Comparison of ENCODE assay signal across 30 cellular contexts in the genomic region with DNA sequence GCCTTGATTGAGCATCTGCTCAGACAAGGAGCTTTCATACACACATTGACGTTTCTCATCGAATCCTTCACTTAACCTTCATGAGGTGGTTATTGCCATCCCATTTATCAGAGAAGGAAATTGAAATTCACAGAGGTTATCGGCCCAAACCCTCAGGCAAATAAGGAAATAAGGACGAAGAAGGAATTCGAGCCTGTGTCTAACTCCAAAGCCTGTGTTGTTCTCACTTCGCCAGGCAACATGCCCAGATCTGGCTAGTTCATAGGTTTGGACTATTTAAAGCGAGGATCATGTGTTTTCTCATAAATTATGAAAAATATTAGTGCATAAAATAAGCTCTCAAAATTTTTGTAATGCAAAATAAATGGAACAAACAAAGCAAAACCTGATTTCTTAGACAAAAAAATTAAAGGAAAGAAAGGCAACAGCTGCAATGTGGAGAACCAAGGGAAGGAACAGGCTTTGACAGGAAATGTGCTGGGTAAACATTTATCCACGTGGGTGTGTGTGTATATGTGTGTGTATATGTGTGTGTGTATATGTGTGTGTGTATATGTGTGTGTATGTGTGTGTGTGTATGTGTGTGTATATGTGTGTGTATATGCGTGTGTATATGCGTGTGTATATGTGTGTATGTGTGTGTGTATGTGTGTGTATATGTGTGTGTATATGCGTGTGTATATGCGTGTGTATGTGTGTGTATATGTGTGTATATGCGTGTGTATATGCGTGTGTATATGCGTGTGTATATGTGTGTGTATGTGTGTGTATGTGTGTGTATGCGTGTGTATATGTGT. TPM values are rescaled to one million over a fixed set of nuclear protein-coding genes. Genes with fewer than 3 reads are reported as not detected.
"Had no signal": no experiment of that assay in that cellular context is flagged by ENCODE, and none has a peak within 500 bp of the region (broad histone marks: within the 10 kb centered on the region; RNA-seq: fewer than 3 reads in every experiment).

No MANE protein-coding gene starts in this region.

- H3K4me3 ChIP-seq: ascending aorta, cardiac muscle cell, K562, MG63, SJCRH30, SK-N-MC had no signal

- FAIRE-seq: K562 had no signal

- H3K9me3 ChIP-seq: ascending aorta, MG63, SJCRH30 had no signal

- DNase-seq: activated CD4-positive, alpha-beta memory T cell treated with anti-CD3 and anti-CD28 coated beads for 36 hours; activated CD4-positive, alpha-beta T cell treated with anti-CD3 and anti-CD28 coated beads for 4 hours; activated CD4-positive, alpha-beta T cell treated with anti-CD3 and anti-CD28 coated beads, Interleukin-2, amount 50 U/mL, for 1 hour; activated CD8-positive, alpha-beta memory T cell treated with anti-CD3 and anti-CD28 coated beads, Interleukin-2, amount 50 U/mL, for 4 hours; activated effector memory CD4-positive, alpha-beta T cell treated with anti-CD3 and anti-CD28 coated beads, Interleukin-2, amount 50 U/mL, for 16 hours; activated naive CD4-positive, alpha-beta T cell treated with Interleukin-2 at 50 U/mL for 16 hours; activated naive CD8-positive, alpha-beta T cell treated with anti-CD3 and anti-CD28 coated beads, Interleukin-2, amount 10 ng/mL, durations not matched to agents 7 days and 5 days; activated T-cell treated with anti-CD3 and anti-CD28 coated beads for 4 hours; activated T-cell treated with anti-CD3 and anti-CD28 coated beads, Interleukin-2, amount 50 U/mL, for 4 hours; Karpas-422; MG63; NCI-H1048; NCI-H1436 treated with DMSO at 0.1 percent for 48 hours; NCI-H1694 treated with DMSO at 0.1 percent for 48 hours; NCI-H2029; NCI-H345; NCI-H524 treated with DMSO at 0.1 percent for 48 hours; SHP77; SJCRH30; T1000 had no signal

- ATAC-seq: activated T-cell treated with anti-CD3 and anti-CD28 coated beads, Interleukin-2, amount 50 U/mL, for 4 hours; activated T-helper 17 cell treated with anti-CD3 and anti-CD28 coated beads, Interleukin-2, amount 50 U/mL, for 72 hours; K562; Panc1 had no signal

- H3K27ac ChIP-seq: ascending aorta, cardiac muscle cell, SJCRH30, SK-N-MC had no signal

- H3K4me1 ChIP-seq: ascending aorta, SJCRH30 had no signal

- H3K27me3 ChIP-seq: ascending aorta, cardiac muscle cell, MG63, SJCRH30 had no signal

- H3K36me3 ChIP-seq: ascending aorta, cardiac muscle cell, MG63, SJCRH30 had no signal

RNA-seq across cellular contexts. Expression of a gene that starts 4.8 kb away (rescaled TPM):
- total RNA-seq: activated CD4-positive, alpha-beta memory T cell treated with anti-CD3 and anti-CD28 coated beads for 36 hours; activated naive CD8-positive, alpha-beta T cell treated with anti-CD3 and anti-CD28 coated beads, Interleukin-2, amount 10 ng/mL, durations not matched to agents 7 days and 5 days; activated T-cell treated with anti-CD3 and anti-CD28 coated beads, Interleukin-2, amount 50 U/mL, for 4 hours; activated T-helper 17 cell treated with anti-CD3 and anti-CD28 coated beads, Interleukin-2, amount 50 U/mL, for 72 hours; ascending aorta; cardiac muscle cell; K562; NCI-H460; RPMI7951; T-helper 1 cell treated with Interleukin-12 subunit alpha and Interleukin-12 subunit beta and Interleukin-4 antibody, amounts not matched to agents 30 ng/mL and 1 ng/mL, for 36 hours; T-helper 2 cell treated with Interferon-gamma antibody and Interleukin-4, amounts not matched to agents 100 ng/mL and 5 ng/mL, for 36 hours had no signal
- polyA plus RNA-seq: cardiac muscle cell, K562 had no signal

RNA-seq across cellular contexts. Expression of a gene that starts 35.1 kb away (rescaled TPM):
- total RNA-seq: activated CD4-positive, alpha-beta memory T cell treated with anti-CD3 and anti-CD28 coated beads for 36 hours; activated naive CD8-positive, alpha-beta T cell treated with anti-CD3 and anti-CD28 coated beads, Interleukin-2, amount 10 ng/mL, durations not matched to agents 7 days and 5 days; activated T-cell treated with anti-CD3 and anti-CD28 coated beads, Interleukin-2, amount 50 U/mL, for 4 hours; activated T-helper 17 cell treated with anti-CD3 and anti-CD28 coated beads, Interleukin-2, amount 50 U/mL, for 72 hours; ascending aorta; cardiac muscle cell; SJCRH30; T-helper 1 cell treated with Interleukin-12 subunit alpha and Interleukin-12 subunit beta and Interleukin-4 antibody, amounts not matched to agents 30 ng/mL and 1 ng/mL, for 36 hours; T-helper 2 cell treated with Interferon-gamma antibody and Interleukin-4, amounts not matched to agents 100 ng/mL and 5 ng/mL, for 36 hours had no signal
- polyA plus RNA-seq: cardiac muscle cell had no signal
